20 cellular contexts compared by ENCODE assay signal in the genomic region with DNA sequence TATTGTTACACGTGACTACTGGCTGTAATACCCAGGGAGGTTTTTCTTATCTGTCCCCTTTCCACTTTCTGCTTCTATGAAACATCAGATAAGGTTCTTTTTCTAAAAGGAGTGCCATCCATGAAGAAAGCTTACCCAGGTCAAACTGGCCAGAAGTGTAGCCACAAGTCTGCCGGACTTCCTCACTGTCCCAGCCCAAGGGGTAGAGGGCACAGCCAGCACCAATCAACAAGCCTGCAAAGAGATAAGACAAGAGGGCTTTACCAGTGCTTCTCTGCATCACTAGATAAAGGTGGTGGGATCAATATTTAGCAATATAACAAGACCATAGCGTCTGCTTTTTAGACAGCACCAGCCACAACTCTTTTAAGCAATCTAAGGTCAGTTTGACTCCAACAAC.
"Had no signal": no experiment of that assay in that cellular context is flagged by ENCODE, and none has a peak within 500 bp of the region (broad histone marks: within the 10 kb centered on the region; RNA-seq: fewer than 3 reads in every experiment).

No MANE protein-coding gene starts in this region.

- H3K4me2 ChIP-seq: PC-9 had no signal

- H3K36me3 ChIP-seq: WERI-Rb-1 had no signal

- H2AFZ ChIP-seq: PC-9 had no signal

- DNase-seq: activated CD4-positive, alpha-beta memory T cell treated with anti-CD3 and anti-CD28 coated beads, Interleukin-2, amount 10 ng/mL, durations not matched to agents 7 days and 5 days; activated CD4-positive, alpha-beta T cell treated with anti-CD3 and anti-CD28 coated beads for 36 hours; activated CD4-positive, alpha-beta T cell treated with anti-CD3 and anti-CD28 coated beads, Interleukin-2, amount 50 U/mL, for 1 hour; activated CD8-positive, alpha-beta memory T cell treated with anti-CD3 and anti-CD28 coated beads, Interleukin-2, amount 50 U/mL, for 4 hours; activated gamma-delta T cell treated with Interleukin-2 at 50 U/mL for 16 hours; activated naive CD4-positive, alpha-beta T cell treated with anti-CD3 and anti-CD28 coated beads, Interleukin-2, amount 10 ng/mL, durations not matched to agents 7 days and 5 days; activated naive CD8-positive, alpha-beta T cell treated with anti-CD3 and anti-CD28 coated beads for 36 hours; activated T-cell treated with anti-CD3 and anti-CD28 coated beads, Interleukin-2, amount 50 U/mL, for 72 hours; cerebellar nuclear complex; Karpas-422; MM.1S; NCI-H1105; NCI-H1436; NCI-H1694 treated with DMSO at 0.1 percent for 48 hours; NCI-H2029 treated with DMSO at 0.1 percent for 48 hours; NCI-H446; NCI-H524; PC-9; SHP77 treated with DMSO at 0.1 percent for 48 hours; WERI-Rb-1 had no signal

- H3K4me3 ChIP-seq: PC-9 had no signal

- H3K27ac ChIP-seq: PC-9, WERI-Rb-1 had no signal
